Comparison of ENCODE assay signal across 23 cellular contexts in genomic region chr18:27964811-27965210, GRCh38.
DNase-seq lines count a peak whose midpoint lies in the region; ATAC-seq, FAIRE-seq and TF ChIP-seq lines count a peak whose summit lies in the region.
"Had no signal": no experiment of that assay in that cellular context is flagged by ENCODE, and none has a peak within 500 bp of the region (broad histone marks: within the 10 kb centered on the region; RNA-seq: fewer than 3 reads in every experiment).

No MANE protein-coding gene starts in this region.

- H3K9me3 ChIP-seq in HCT116 (ENCODE audit: control insufficient read depth in 1 of 2, insufficient read depth in 1 of 2, low read depth in 1 of 2, low read length in 2 of 2) = no peaks in the 10 kb centered on the region
- H3K9me3 ChIP-seq in astrocyte (ENCODE audit: insufficient read depth, low read depth, low read length) = no peaks in the 10 kb centered on the region
- no peaks in the 10 kb centered on the region for H3K9me3 ChIP-seq in CD8-positive, alpha-beta memory T cell (ENCODE audit: low read length)
- H3K9me3 ChIP-seq: SJCRH30, upper lobe of right lung had no signal

- no TSS peak for BruUV-seq in HCT116 (replicated peaks; lab: Mats Ljungman, UMichigan)

- H3K4me2 ChIP-seq in HCT116 (ENCODE audit: low read length) (peak overlapping the region; percentile 19; the same call in 1 of the 2 replicates), astrocyte (ENCODE audit: low read length) (no peak overlapping the region)

- RAD21 ChIA-PET in HCT116 (lab: Charles Lee; ENCODE audit: low non-redundant PET in 1 of 2, low total read pairs in 2 of 2, uncharacterized antibody in 2 of 2, unreplicated experiment in 2 of 2) = no interaction called here

- H4K20me1 ChIP-seq in HCT116 (ENCODE audit: insufficient read depth) = no peaks in the 10 kb centered on the region
- peaks cover 20% of the 10 kb centered on the region for H4K20me1 ChIP-seq in astrocyte (ENCODE audit: insufficient read depth, low read length)

- no peak overlapping the region for H3K27ac ChIP-seq in HCT116 (ENCODE audit: low read depth, low read length)
- no peak overlapping the region for H3K27ac ChIP-seq in astrocyte (ENCODE audit: low read depth, low read length)
- no peak overlapping the region for H3K27ac ChIP-seq in CD8-positive, alpha-beta memory T cell (ENCODE audit: low read depth, low read length)
- H3K27ac ChIP-seq: SJCRH30, upper lobe of right lung had no signal

- no peak overlapping the region for H3K27ac Mint-ChIP-seq in astrocyte (ENCODE audit: unreplicated experiment)
- no peak overlapping the region for H3K27ac Mint-ChIP-seq in CD8-positive, alpha-beta memory T cell
- H3K27ac Mint-ChIP-seq: CD14-positive monocyte had no signal

- peaks cover 22% of the 10 kb centered on the region for H3K36me3 Mint-ChIP-seq in astrocyte (ENCODE audit: low read depth, unreplicated experiment)
- H3K36me3 Mint-ChIP-seq in CD8-positive, alpha-beta memory T cell = no peaks in the 10 kb centered on the region
- H3K36me3 Mint-ChIP-seq: CD14-positive monocyte had no signal

- H3K4me3 Mint-ChIP-seq in astrocyte (ENCODE audit: unreplicated experiment) = no peak overlapping the region
- no peak overlapping the region for H3K4me3 Mint-ChIP-seq in CD8-positive, alpha-beta memory T cell
- H3K4me3 Mint-ChIP-seq: CD14-positive monocyte had no signal

- DNase-seq in A172 (ENCODE audit: low spot score) = peak; percentile 86
- no peak for DNase-seq in HCT116 (ENCODE audit: low read depth, low spot score)
- peak; percentile 51 for DNase-seq in astrocyte (ENCODE audit: low read depth)
- DNase-seq in iPS-NIHi11 (ENCODE audit: low spot score) = peak; percentile 32
- DNase-seq in COLO829 (ENCODE audit: low spot score) = no peak
- DNase-seq in CD8-positive, alpha-beta memory T cell = no peak
- DNase-seq: activated CD4-positive, alpha-beta T cell treated with anti-CD3 and anti-CD28 coated beads for 1 hour; activated gamma-delta T cell; amygdala; DND-41; erythroblast; NCI-H2081 treated with DMSO at 0.1 percent for 48 hours; NCI-H526; SJCRH30; stimulated activated naive CD4-positive, alpha-beta T cell treated with Interleukin-2 at 50 U/mL for 16 hours; T1000; upper lobe of right lung had no signal

- TF ChIP-seq CTCF in HCT116 (IDR thresholded peaks at IDR 0.05 in 2 of 3, conservative IDR thresholded peaks at IDR 0.05 in 1 of 3; ENCODE audit: borderline replicate concordance in 1 of 3, insufficient read depth in 1 of 3, low read depth in 2 of 3, low read length in 2 of 3) (no peak), astrocyte (IDR thresholded peaks at IDR 0.05; ENCODE audit: insufficient read depth, low read depth, low read length) (no peak)

- no peak for TF ChIP-seq POLR2A in HCT116 (IDR thresholded peaks at IDR 0.05; ENCODE audit: borderline replicate concordance, extremely low read depth, insufficient read depth, insufficient read length)

- no peaks in the 10 kb centered on the region for H3K27me3 ChIP-seq in HCT116 (ENCODE audit: insufficient read depth, low read length)
- H3K27me3 ChIP-seq in astrocyte (ENCODE audit: insufficient read depth, low read length) = no peaks in the 10 kb centered on the region
- no peaks in the 10 kb centered on the region for H3K27me3 ChIP-seq in CD8-positive, alpha-beta memory T cell (ENCODE audit: insufficient read depth, low read length, poor library complexity, severe bottlenecking)
- H3K27me3 ChIP-seq: SJCRH30, upper lobe of right lung had no signal

- no peak overlapping the region for H2AFZ ChIP-seq in HCT116 (ENCODE audit: low read depth, low read length, poor library complexity, severe bottlenecking)
- H2AFZ ChIP-seq in astrocyte (ENCODE audit: low read depth, low read length) = no peak overlapping the region

- H3K79me2 ChIP-seq in HCT116 (ENCODE audit: insufficient read depth, low read length) (no peaks in the 10 kb centered on the region), astrocyte (ENCODE audit: insufficient read depth, low read length) (peaks cover 6% of the 10 kb centered on the region)

- no peaks in the 10 kb centered on the region for H3K27me3 Mint-ChIP-seq in astrocyte (ENCODE audit: low read depth, unreplicated experiment)
- H3K27me3 Mint-ChIP-seq in CD8-positive, alpha-beta memory T cell = no peaks in the 10 kb centered on the region

- peak; percentile 80 for FAIRE-seq in astrocyte (lab: Jason Lieb, UNC)
- FAIRE-seq: colon, islet of Langerhans, K562 had no signal

- no peaks in the 10 kb centered on the region for H3K9me3 Mint-ChIP-seq in astrocyte (ENCODE audit: unreplicated experiment)
- peaks cover 0 to 49% (median 5%) of the 10 kb centered on the region in 5 donors for H3K9me3 Mint-ChIP-seq in CD8-positive, alpha-beta memory T cell

- CTCF ChIA-PET in HCT116 (lab: Charles Lee) = no interaction called here
- CTCF ChIA-PET in CD8-positive, alpha-beta memory T cell (lab: Charles Lee) = no interaction called here

- ATAC-seq in HCT116 = no peak
- no peak for ATAC-seq in HG02938 (IDR thresholded peaks at IDR 0.05; ENCODE audit: unreplicated experiment)
- no peak for ATAC-seq in HG02571 (IDR thresholded peaks at IDR 0.05; ENCODE audit: unreplicated experiment)
- ATAC-seq: K562, upper lobe of right lung had no signal

- H3K4me1 ChIP-seq in HCT116 (ENCODE audit: control insufficient read depth in 1 of 2, insufficient read depth in 2 of 2, low read length in 2 of 2) (peaks cover 0 to 12% of the 10 kb centered on the region in 2 experiments; a peak in 1 of 4 replicates), astrocyte (ENCODE audit: insufficient read depth, low read length) (peaks cover 19% of the 10 kb centered on the region)
- no peaks in the 10 kb centered on the region for H3K4me1 ChIP-seq in CD8-positive, alpha-beta memory T cell (ENCODE audit: insufficient read depth, low read length)
- H3K4me1 ChIP-seq: SJCRH30, upper lobe of right lung had no signal

- POLR2A ChIA-PET in HCT116 (lab: Charles Lee) = no interaction called here
- POLR2A ChIA-PET in CD8-positive, alpha-beta memory T cell (lab: Charles Lee) = no interaction called here

- H3K36me3 ChIP-seq in HCT116 (ENCODE audit: control insufficient read depth in 1 of 2, insufficient read depth in 2 of 2, low read length in 2 of 2) (no peaks in the 10 kb centered on the region), astrocyte (ENCODE audit: insufficient read depth, low read length) (peaks cover 54% of the 10 kb centered on the region)
- no peaks in the 10 kb centered on the region for H3K36me3 ChIP-seq in CD8-positive, alpha-beta memory T cell (ENCODE audit: insufficient read depth, low read length)
- H3K36me3 ChIP-seq: SJCRH30, upper lobe of right lung had no signal

- H3K4me3 ChIP-seq in HCT116 (replicated peaks in 1 of 2; ENCODE audit: low read depth in 1 of 2, low read length in 2 of 2) = no peak overlapping the region
- H3K4me3 ChIP-seq in astrocyte (ENCODE audit: insufficient read depth, low read depth, low read length) = no peak overlapping the region
- H3K4me3 ChIP-seq in CD8-positive, alpha-beta memory T cell (ENCODE audit: low read length) = no peak overlapping the region
- H3K4me3 ChIP-seq: K562, SJCRH30, upper lobe of right lung had no signal

- no peak for TF ChIP-seq RAD21 in HCT116 (IDR thresholded peaks at IDR 0.05; ENCODE audit: low read depth)

- no peaks in the 10 kb centered on the region for H3K9me2 ChIP-seq in HCT116 (ENCODE audit: insufficient read depth)

- H3K9ac ChIP-seq in HCT116 (ENCODE audit: low read length) (no peak overlapping the region), astrocyte (ENCODE audit: low read length) (no peak overlapping the region)

- peaks cover 37% of the 10 kb centered on the region for H3K4me1 Mint-ChIP-seq in astrocyte (ENCODE audit: low read depth, unreplicated experiment)
- no peaks in the 10 kb centered on the region for H3K4me1 Mint-ChIP-seq in CD8-positive, alpha-beta memory T cell
- H3K4me1 Mint-ChIP-seq: CD14-positive monocyte had no signal

- intact Hi-C loops in HCT116 (cut with micrococcal nuclease) = no loop called here

TF ChIP-seq in HCT116, 20 proteins besides CTCF, POLR2A, EP300 and RAD21 (continues in another document):
- no peak for TF ChIP-seq CEBPB (IDR thresholded peaks at IDR 0.05; ENCODE audit: low read depth)
- TF ChIP-seq ATF3 (IDR thresholded peaks at IDR 0.05) = no peak
- TF ChIP-seq ZBTB33 (IDR thresholded peaks at IDR 0.05; ENCODE audit: extremely low read depth, insufficient replicate concordance, low read length) = no peak
- no peak for TF ChIP-seq SRF (IDR thresholded peaks at IDR 0.05; ENCODE audit: low read depth)
- TF ChIP-seq YY1 (IDR thresholded peaks at IDR 0.05; ENCODE audit: extremely low read depth, insufficient replicate concordance, low read depth, low read length) = no peak
- TF ChIP-seq MAX (IDR thresholded peaks at IDR 0.05) = no peak
- no peak for TF ChIP-seq TCF7L2 (IDR thresholded peaks at IDR 0.05; ENCODE audit: borderline replicate concordance, extremely low read depth, insufficient read depth, insufficient read length)
- no peak for TF ChIP-seq JUND (IDR thresholded peaks at IDR 0.05)
- no peak for TF ChIP-seq SIN3A (IDR thresholded peaks at IDR 0.05; ENCODE audit: low read depth)
- TF ChIP-seq ZNF274 (IDR thresholded peaks at IDR 0.05; ENCODE audit: low read depth, low read length) = no peak
- no peak for TF ChIP-seq CBX3 (IDR thresholded peaks at IDR 0.05; ENCODE audit: low read depth)

Comparison
In these comparisons a context has a peak if more than half of its experiments do, and no peak if none do; other contexts are left out.
1. DNase-seq: peak in A172 (single experiment), astrocyte (single experiment) and iPS-NIHi11 (single experiment); none in HCT116 (single experiment), COLO829 (single experiment) and CD8-positive, alpha-beta memory T cell (0 of 5).